1 cellular context compared by ENCODE assay signal in the genomic region with DNA sequence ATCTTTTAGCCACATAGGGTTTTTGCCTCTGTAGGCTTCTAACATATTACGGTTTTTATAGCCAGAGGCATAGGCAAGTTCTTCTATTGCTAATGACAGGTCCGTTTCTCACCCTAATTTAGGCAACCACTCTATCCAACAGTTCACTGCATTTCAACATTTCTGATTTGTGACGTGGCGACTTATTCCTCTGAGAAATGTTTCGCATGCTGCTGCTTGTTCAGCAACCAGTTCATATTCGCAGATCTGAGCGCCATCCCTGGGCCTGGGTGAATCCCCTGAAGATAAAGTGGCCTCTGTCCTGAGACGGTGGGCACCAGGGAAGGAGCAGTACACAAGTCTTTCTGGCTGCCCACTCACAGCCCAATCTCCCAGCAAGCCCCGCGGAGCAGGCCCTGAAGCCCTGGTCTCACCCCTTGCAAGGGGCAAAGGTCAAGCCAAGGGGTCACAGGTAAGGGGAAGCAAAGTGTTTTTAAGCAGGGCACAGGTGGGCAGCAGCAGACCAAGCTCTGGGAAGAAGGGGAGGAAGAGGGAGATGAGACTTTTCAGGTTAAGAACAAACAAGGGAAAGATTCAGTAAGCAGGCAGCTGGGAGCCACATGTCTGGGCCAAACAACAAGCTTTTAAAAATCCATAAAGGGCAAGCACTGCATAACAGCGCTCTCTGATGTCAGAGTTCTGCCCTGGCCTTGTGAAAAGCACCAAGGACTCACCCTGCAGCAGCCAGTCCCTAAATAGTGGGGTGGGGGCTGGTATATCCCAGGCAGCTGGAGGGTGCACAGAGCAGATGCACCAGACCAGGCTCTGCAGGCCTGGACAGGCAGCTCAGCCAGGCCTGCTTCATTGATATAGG.
A peak's percentile ranks its signal among the peaks of the same experiment; 100 is the strongest.
TF ChIP-seq lines count a peak whose summit lies in the region.

No MANE protein-coding gene starts in this region.

TF ChIP-seq in HepG2, 621 proteins besides CTCF, POLR2A, EP300 and RAD21 (continued from another document and continues in another):
- TF ChIP-seq, protein P1, sequence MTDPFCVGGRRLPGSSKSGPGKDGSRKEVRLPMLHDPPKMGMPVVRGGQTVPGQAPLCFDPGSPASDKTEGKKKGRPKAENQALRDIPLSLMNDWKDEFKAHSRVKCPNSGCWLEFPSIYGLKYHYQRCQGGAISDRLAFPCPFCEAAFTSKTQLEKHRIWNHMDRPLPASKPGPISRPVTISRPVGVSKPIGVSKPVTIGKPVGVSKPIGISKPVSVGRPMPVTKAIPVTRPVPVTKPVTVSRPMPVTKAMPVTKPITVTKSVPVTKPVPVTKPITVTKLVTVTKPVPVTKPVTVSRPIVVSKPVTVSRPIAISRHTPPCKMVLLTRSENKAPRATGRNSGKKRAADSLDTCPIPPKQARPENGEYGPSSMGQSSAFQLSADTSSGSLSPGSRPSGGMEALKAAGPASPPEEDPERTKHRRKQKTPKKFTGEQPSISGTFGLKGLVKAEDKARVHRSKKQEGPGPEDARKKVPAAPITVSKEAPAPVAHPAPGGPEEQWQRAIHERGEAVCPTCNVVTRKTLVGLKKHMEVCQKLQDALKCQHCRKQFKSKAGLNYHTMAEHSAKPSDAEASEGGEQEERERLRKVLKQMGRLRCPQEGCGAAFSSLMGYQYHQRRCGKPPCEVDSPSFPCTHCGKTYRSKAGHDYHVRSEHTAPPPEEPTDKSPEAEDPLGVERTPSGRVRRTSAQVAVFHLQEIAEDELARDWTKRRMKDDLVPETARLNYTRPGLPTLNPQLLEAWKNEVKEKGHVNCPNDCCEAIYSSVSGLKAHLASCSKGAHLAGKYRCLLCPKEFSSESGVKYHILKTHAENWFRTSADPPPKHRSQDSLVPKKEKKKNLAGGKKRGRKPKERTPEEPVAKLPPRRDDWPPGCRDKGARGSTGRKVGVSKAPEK (CRISPR knock-in tag; IDR thresholded peaks at IDR 0.05; ENCODE audit: borderline replicate concordance): no peak
- TF ChIP-seq, protein P2, sequence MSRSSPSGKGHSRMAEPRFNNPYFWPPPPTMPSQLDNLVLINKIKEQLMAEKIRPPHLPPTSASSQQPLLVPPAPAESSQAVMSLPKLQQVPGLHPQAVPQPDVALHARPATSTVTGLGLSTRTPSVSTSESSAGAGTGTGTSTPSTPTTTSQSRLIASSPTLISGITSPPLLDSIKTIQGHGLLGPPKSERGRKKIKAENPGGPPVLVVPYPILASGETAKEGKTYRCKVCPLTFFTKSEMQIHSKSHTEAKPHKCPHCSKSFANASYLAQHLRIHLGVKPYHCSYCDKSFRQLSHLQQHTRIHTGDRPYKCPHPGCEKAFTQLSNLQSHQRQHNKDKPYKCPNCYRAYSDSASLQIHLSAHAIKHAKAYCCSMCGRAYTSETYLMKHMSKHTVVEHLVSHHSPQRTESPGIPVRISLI (CRISPR knock-in tag; IDR thresholded peaks at IDR 0.05; ENCODE audit: borderline replicate concordance): no peak
- TF ChIP-seq ZNF484 (CRISPR knock-in tag; IDR thresholded peaks at IDR 0.05; ENCODE audit: borderline replicate concordance, low read depth) (no peak), XRCC5 (optimal IDR thresholded peaks at IDR 0.05; ENCODE audit: low read length) (no peak), AGO1 (IDR thresholded peaks at IDR 0.05; ENCODE audit: low read depth, low read length, poor library complexity, severe bottlenecking) (no peak), CBX5 (CRISPR knock-in tag; IDR thresholded peaks at IDR 0.05; ENCODE audit: borderline replicate concordance) (no peak), MATR3 (CRISPR knock-in tag; IDR thresholded peaks at IDR 0.05) (no peak), ZNF446 (CRISPR knock-in tag; IDR thresholded peaks at IDR 0.05) (no peak), MEF2D (CRISPR knock-in tag; IDR thresholded peaks at IDR 0.05) (no peak), SKI (IDR thresholded peaks at IDR 0.05; ENCODE audit: partially characterized antibody) (no peak), ZSCAN31 (CRISPR knock-in tag; IDR thresholded peaks at IDR 0.05; ENCODE audit: low read depth) (no peak), GFI1 (CRISPR knock-in tag; IDR thresholded peaks at IDR 0.05; ENCODE audit: borderline replicate concordance) (no peak), SNRNP70 (IDR thresholded peaks at IDR 0.05; ENCODE audit: low read depth, low read length) (no peak), ZNF253 (CRISPR knock-in tag; IDR thresholded peaks at IDR 0.05; ENCODE audit: borderline replicate concordance) (no peak), ZNF615 (CRISPR knock-in tag; IDR thresholded peaks at IDR 0.05; ENCODE audit: borderline replicate concordance) (no peak), ZFP91 (CRISPR knock-in tag; IDR thresholded peaks at IDR 0.05; ENCODE audit: borderline replicate concordance) (no peak), MTA1 (CRISPR knock-in tag; IDR thresholded peaks at IDR 0.05; ENCODE audit: borderline replicate concordance) (no peak), ZBTB8A (CRISPR knock-in tag; IDR thresholded peaks at IDR 0.05; ENCODE audit: borderline replicate concordance, low read depth) (no peak), ZNF138 (CRISPR knock-in tag; IDR thresholded peaks at IDR 0.05; ENCODE audit: low read depth) (no peak), KDM3A (CRISPR knock-in tag; IDR thresholded peaks at IDR 0.05; ENCODE audit: low read depth) (no peak), BRD4 (CRISPR knock-in tag; IDR thresholded peaks at IDR 0.05) (no peak), ZNF281 (CRISPR knock-in tag; IDR thresholded peaks at IDR 0.05; ENCODE audit: borderline replicate concordance) (no peak), NR2F6 (IDR thresholded peaks at IDR 0.05) (peak; percentile 84), NR2F6 (CRISPR knock-in tag; IDR thresholded peaks at IDR 0.05) (0 out of 2 replicates have a peak, but pooled peaks have one; percentile 36), KDM5A (IDR thresholded peaks at IDR 0.05; ENCODE audit: borderline replicate concordance, low read length) (no peak), HCFC1 (IDR thresholded peaks at IDR 0.05; ENCODE audit: low read depth, low read length) (no peak), ZNF614 (CRISPR knock-in tag; IDR thresholded peaks at IDR 0.05; ENCODE audit: borderline replicate concordance) (no peak)
- TF ChIP-seq, protein P3, sequence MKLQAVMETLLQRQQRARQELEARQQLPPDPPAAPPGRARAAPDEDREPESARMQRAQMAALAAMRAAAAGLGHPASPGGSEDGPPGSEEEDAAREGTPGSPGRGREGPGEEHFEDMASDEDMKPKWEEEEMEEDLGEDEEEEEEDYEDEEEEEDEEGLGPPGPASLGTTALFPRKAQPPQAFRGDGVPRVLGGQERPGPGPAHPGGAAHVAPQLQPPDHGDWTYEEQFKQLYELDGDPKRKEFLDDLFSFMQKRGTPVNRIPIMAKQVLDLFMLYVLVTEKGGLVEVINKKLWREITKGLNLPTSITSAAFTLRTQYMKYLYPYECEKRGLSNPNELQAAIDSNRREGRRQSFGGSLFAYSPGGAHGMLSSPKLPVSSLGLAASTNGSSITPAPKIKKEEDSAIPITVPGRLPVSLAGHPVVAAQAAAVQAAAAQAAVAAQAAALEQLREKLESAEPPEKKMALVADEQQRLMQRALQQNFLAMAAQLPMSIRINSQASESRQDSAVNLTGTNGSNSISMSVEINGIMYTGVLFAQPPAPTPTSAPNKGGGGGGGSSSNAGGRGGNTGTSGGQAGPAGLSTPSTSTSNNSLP (IDR thresholded peaks at IDR 0.05; ENCODE audit: low read depth, low read length): no peak
- TF ChIP-seq, protein P4, sequence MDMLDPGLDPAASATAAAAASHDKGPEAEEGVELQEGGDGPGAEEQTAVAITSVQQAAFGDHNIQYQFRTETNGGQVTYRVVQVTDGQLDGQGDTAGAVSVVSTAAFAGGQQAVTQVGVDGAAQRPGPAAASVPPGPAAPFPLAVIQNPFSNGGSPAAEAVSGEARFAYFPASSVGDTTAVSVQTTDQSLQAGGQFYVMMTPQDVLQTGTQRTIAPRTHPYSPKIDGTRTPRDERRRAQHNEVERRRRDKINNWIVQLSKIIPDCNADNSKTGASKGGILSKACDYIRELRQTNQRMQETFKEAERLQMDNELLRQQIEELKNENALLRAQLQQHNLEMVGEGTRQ (IDR thresholded peaks at IDR 0.05; ENCODE audit: low read depth, low read length): no peak
- TF ChIP-seq, protein P4 (CRISPR knock-in tag; IDR thresholded peaks at IDR 0.05; ENCODE audit: borderline replicate concordance): no peak
- TF ChIP-seq, protein P5, sequence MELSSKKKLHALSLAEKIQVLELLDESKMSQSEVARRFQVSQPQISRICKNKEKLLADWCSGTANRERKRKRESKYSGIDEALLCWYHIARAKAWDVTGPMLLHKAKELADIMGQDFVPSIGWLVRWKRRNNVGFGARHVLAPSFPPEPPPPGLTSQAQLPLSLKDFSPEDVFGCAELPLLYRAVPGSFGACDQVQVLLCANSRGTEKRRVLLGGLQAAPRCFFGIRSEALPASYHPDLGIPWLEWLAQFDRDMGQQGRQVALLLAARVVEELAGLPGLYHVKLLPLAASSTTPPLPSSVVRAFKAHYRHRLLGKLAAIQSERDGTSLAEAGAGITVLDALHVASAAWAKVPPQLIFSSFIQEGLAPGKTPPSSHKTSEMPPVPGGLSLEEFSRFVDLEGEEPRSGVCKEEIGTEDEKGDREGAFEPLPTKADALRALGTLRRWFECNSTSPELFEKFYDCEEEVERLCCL (CRISPR knock-in tag; IDR thresholded peaks at IDR 0.05; ENCODE audit: borderline replicate concordance): no peak
- TF ChIP-seq, protein P6, sequence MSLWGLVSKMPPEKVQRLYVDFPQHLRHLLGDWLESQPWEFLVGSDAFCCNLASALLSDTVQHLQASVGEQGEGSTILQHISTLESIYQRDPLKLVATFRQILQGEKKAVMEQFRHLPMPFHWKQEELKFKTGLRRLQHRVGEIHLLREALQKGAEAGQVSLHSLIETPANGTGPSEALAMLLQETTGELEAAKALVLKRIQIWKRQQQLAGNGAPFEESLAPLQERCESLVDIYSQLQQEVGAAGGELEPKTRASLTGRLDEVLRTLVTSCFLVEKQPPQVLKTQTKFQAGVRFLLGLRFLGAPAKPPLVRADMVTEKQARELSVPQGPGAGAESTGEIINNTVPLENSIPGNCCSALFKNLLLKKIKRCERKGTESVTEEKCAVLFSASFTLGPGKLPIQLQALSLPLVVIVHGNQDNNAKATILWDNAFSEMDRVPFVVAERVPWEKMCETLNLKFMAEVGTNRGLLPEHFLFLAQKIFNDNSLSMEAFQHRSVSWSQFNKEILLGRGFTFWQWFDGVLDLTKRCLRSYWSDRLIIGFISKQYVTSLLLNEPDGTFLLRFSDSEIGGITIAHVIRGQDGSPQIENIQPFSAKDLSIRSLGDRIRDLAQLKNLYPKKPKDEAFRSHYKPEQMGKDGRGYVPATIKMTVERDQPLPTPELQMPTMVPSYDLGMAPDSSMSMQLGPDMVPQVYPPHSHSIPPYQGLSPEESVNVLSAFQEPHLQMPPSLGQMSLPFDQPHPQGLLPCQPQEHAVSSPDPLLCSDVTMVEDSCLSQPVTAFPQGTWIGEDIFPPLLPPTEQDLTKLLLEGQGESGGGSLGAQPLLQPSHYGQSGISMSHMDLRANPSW (CRISPR knock-in tag; IDR thresholded peaks at IDR 0.05; ENCODE audit: borderline replicate concordance): no peak
